ENCODE assay signal across 23 cellular contexts in genomic region chr12:86663691-86664090, GRCh38.
DNase-seq lines count a peak whose midpoint lies in the region; ATAC-seq and TF ChIP-seq lines count a peak whose summit lies in the region.
"Had no signal": no experiment of that assay in that cellular context is flagged by ENCODE, and none has a peak within 500 bp of the region (broad histone marks: within the 10 kb centered on the region; RNA-seq: fewer than 3 reads in every experiment).

No MANE protein-coding gene starts in this region.

- no peak overlapping the region for H3K4me3 ChIP-seq in fibroblast of lung (replicated peaks in 1 of 4; ENCODE audit: control extremely low read depth in 1 of 4, insufficient read depth in 1 of 4, low read depth in 3 of 4, low read length in 4 of 4)
- H3K4me3 ChIP-seq: gastrocnemius medialis, spleen, stomach, transverse colon had no signal

- H3K79me2 ChIP-seq in fibroblast of lung (ENCODE audit: control insufficient read depth, insufficient read depth, low read length): no peaks in the 10 kb centered on the region

- ATAC-seq in GM18867 (IDR thresholded peaks at IDR 0.05; ENCODE audit: unreplicated experiment): peak; percentile 3
- no peak for ATAC-seq in GM18909 (IDR thresholded peaks at IDR 0.05; ENCODE audit: poor library complexity, unreplicated experiment)
- ATAC-seq: activated naive CD8-positive, alpha-beta T cell treated with anti-CD3 and anti-CD28 coated beads, Interleukin-2, amount 50 U/mL, for 24 hours; CD8-positive, alpha-beta T cell; gastrocnemius medialis had no signal

- no peak overlapping the region for H2AFZ ChIP-seq in fibroblast of lung (ENCODE audit: low read length)

- H3K9ac ChIP-seq in fibroblast of lung (ENCODE audit: insufficient read depth, low read length): no peak overlapping the region

- no peak for TF ChIP-seq CTCF in fibroblast of lung (conservative IDR thresholded peaks at IDR 0.05 in 1 of 2, IDR thresholded peaks at IDR 0.05 in 1 of 2; ENCODE audit: low read depth in 1 of 2, low read length in 2 of 2)

- no peaks in the 10 kb centered on the region for H3K27me3 ChIP-seq in fibroblast of lung (ENCODE audit: control insufficient read depth, insufficient read depth, low read length)
- H3K27me3 ChIP-seq: gastrocnemius medialis, spleen, stomach, transverse colon had no signal

- H3K27ac ChIP-seq in fibroblast of lung (ENCODE audit: insufficient read depth, low read length): no peak overlapping the region
- H3K27ac ChIP-seq: gastrocnemius medialis, spleen, stomach, transverse colon had no signal

- no peaks in the 10 kb centered on the region for H3K36me3 ChIP-seq in fibroblast of lung (ENCODE audit: control insufficient read depth, insufficient read depth, low read length)
- H3K36me3 ChIP-seq: gastrocnemius medialis, spleen, stomach, transverse colon had no signal

- no peaks in the 10 kb centered on the region for H3K4me1 ChIP-seq in fibroblast of lung (ENCODE audit: control insufficient read depth, extremely low read depth, insufficient read depth, low read length)
- H3K4me1 ChIP-seq: gastrocnemius medialis, spleen, stomach, transverse colon had no signal

- H3K4me2 ChIP-seq in fibroblast of lung (ENCODE audit: extremely low read depth, insufficient read depth, low read length): no peak overlapping the region

- DNase-seq in HS-27A (ENCODE audit: low read depth): peak; percentile 9
- peak; percentile 61 for DNase-seq in NCI-H69 (lab: John Stamatoyannopoulos, UW)
- peak; percentile 17 to 30 for DNase-seq in fibroblast of lung (ENCODE audit: low read depth in 2 of 2)
- no peak for DNase-seq in HuH-7.5 (ENCODE audit: low spot score)
- DNase-seq in activated CD4-positive, alpha-beta T cell treated with anti-CD3 and anti-CD28 coated beads for 48 hours: no peak
- no peak for DNase-seq in activated gamma-delta T cell treated with Interleukin-2 at 50 U/mL for 16 hours
- DNase-seq: activated CD4-positive, alpha-beta T cell treated with anti-CD3 and anti-CD28 coated beads, Interleukin-2, amount 10 ng/mL, durations not matched to agents 7 days and 5 days; activated CD8-positive, alpha-beta memory T cell treated with anti-CD3 and anti-CD28 coated beads, Interleukin-2, amount 50 U/mL, for 4 hours; activated naive CD8-positive, alpha-beta T cell treated with anti-CD3 and anti-CD28 coated beads, Interleukin-2, amount 50 U/mL, for 24 hours; CD8-positive, alpha-beta T cell; DND-41; gastrocnemius medialis; mammary epithelial cell; NCI-H1694; NCI-H510A; Right ventricle myocardium superior; stimulated activated CD4-positive, alpha-beta T cell treated with anti-CD3 and anti-CD28 coated beads, Interleukin-4, amount 100 ng/mL, for 24 hours; stomach; T-helper 2 cell; transverse colon had no signal

- H3K9me3 ChIP-seq in fibroblast of lung (ENCODE audit: control insufficient read depth, insufficient read depth, low read depth, low read length): no peaks in the 10 kb centered on the region
- H3K9me3 ChIP-seq: gastrocnemius medialis, transverse colon had no signal

- no peaks in the 10 kb centered on the region for H4K20me1 ChIP-seq in fibroblast of lung (ENCODE audit: control insufficient read depth, extremely low read depth, insufficient read depth, low read length)

Comparison
In these comparisons a context has a peak if more than half of its experiments do, and no peak if none do; other contexts are left out.
1. DNase-seq: peak in HS-27A (single experiment), NCI-H69 (single experiment) and fibroblast of lung (2 of 2); none in HuH-7.5 (single experiment), activated CD4-positive, alpha-beta T cell treated with anti-CD3 and anti-CD28 coated beads for 48 hours (single experiment) and activated gamma-delta T cell treated with Interleukin-2 at 50 U/mL for 16 hours (single experiment).